17 cellular contexts compared by ENCODE assay signal in the genomic region with DNA sequence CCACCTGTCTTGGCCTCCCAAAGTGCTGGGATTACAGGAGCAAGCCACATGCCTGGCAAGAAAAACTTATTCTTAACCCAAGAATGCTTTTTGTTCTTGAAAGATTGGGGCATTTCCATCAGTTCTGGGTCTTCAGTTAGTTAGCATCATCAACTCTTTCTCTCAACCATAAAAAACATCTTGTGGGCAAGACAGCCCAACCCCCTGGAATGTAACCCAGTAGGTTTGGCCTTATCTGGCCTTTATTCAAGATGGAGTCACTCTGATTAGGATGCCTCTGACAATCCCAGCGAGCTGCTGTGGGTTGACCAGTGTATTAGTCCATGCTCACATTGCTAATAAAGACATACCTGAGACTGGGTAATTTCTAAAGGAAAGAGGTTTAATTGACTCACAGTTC. TPM values are rescaled to one million over a fixed set of nuclear protein-coding genes. Genes with fewer than 3 reads are reported as not detected.
DNase-seq lines count a peak whose midpoint lies in the region; ATAC-seq and TF ChIP-seq lines count a peak whose summit lies in the region.
"Had no signal": no experiment of that assay in that cellular context is flagged by ENCODE, and none has a peak within 500 bp of the region (broad histone marks: within the 10 kb centered on the region; RNA-seq: fewer than 3 reads in every experiment).

No MANE protein-coding gene starts in this region.

- H3K4me1 Mint-ChIP-seq in GM23338 (peaks cover 23% of the 10 kb centered on the region), type B pancreatic cell (ENCODE audit: unreplicated experiment) (peaks cover 16% of the 10 kb centered on the region)

- H3K36me3 ChIP-seq in GM23338 (ENCODE audit: insufficient read depth) (no peaks in the 10 kb centered on the region), osteoblast (ENCODE audit: insufficient read depth, low read length) (no peaks in the 10 kb centered on the region)

- peak; percentile 27 for DNase-seq in AG09319 (ENCODE audit: extremely low read depth, low read depth)
- no peak for DNase-seq in GM23338 (ENCODE audit: low spot score)
- DNase-seq in astrocyte of the hippocampus (ENCODE audit: low read depth, low spot score): peak; percentile 81
- DNase-seq in osteoblast (ENCODE audit: insufficient read length, low spot score, missing footprints): peak; percentile 76
- no peak for DNase-seq in activated CD4-positive, alpha-beta T cell treated with anti-CD3 and anti-CD28 coated beads, Interleukin-2, amount 50 U/mL, for 1 hour
- no peak for DNase-seq in activated CD4-positive, alpha-beta T cell treated with anti-CD3 and anti-CD28 coated beads for 48 hours
- DNase-seq in type B pancreatic cell (ENCODE audit: extremely low spot score, unreplicated experiment): no peak
- no peak for DNase-seq in GM10248 (ENCODE audit: extremely low spot score)
- DNase-seq: CD4-positive, CD25-positive, alpha-beta regulatory T cell; DMS79; KG1; NCI-H1436; NCI-H2029 treated with DMSO at 0.1 percent for 48 hours; NCI-H774; RPMI8226 had no signal

- H3K9me3 ChIP-seq in osteoblast (ENCODE audit: low read depth, low read length): no peaks in the 10 kb centered on the region

- no peak for TF ChIP-seq CTCF in AG09319 (IDR thresholded peaks at IDR 0.05; ENCODE audit: low read depth, low read length)
- TF ChIP-seq CTCF in GM23338 (conservative IDR thresholded peaks at IDR 0.05; ENCODE audit: low read depth in 2 of 2): no peak
- TF ChIP-seq CTCF in osteoblast (IDR thresholded peaks at IDR 0.05; ENCODE audit: extremely low read depth, low read depth, low read length): no peak
- no peak for TF ChIP-seq CTCF in type B pancreatic cell (conservative IDR thresholded peaks at IDR 0.05)
- TF ChIP-seq CTCF in GM10248 (IDR thresholded peaks at IDR 0.05; ENCODE audit: control extremely low read depth, extremely low read depth, low read depth, missing control alignments): no peak

- ATAC-seq in GM23338: no peak

- H3K9me2 ChIP-seq in GM23338 (ENCODE audit: insufficient read depth): peaks cover 8% of the 10 kb centered on the region; the same call in 1 of the 2 replicates

- no peaks in the 10 kb centered on the region for H3K9me3 Mint-ChIP-seq in GM23338
- no peaks in the 10 kb centered on the region for H3K9me3 Mint-ChIP-seq in type B pancreatic cell

- H3K27ac Mint-ChIP-seq in GM23338 (no peak overlapping the region), type B pancreatic cell (no peak overlapping the region)
- H3K27ac Mint-ChIP-seq: CD4-positive, CD25-positive, alpha-beta regulatory T cell had no signal

- H3K4me3 Mint-ChIP-seq in GM23338: no peak overlapping the region
- no peak overlapping the region for H3K4me3 Mint-ChIP-seq in type B pancreatic cell
- H3K4me3 Mint-ChIP-seq: CD4-positive, CD25-positive, alpha-beta regulatory T cell had no signal

- H2AFZ ChIP-seq in GM23338: 0 out of 2 replicates have a peak overlapping the region, but pooled peaks have one; percentile 43
- H2AFZ ChIP-seq in osteoblast (ENCODE audit: low read length): no peak overlapping the region

- no peak overlapping the region for H3K4me3 ChIP-seq in GM23338
- H3K4me3 ChIP-seq in osteoblast (ENCODE audit: insufficient read depth, low read length): no peak overlapping the region

- H3F3A ChIP-seq in GM23338 (replicated peaks; ENCODE audit: low read depth): no peaks in the 10 kb centered on the region

- H3K4me1 ChIP-seq in GM23338 (ENCODE audit: insufficient read depth) (peaks cover 2% of the 10 kb centered on the region; the same call in 1 of the 2 replicates), osteoblast (ENCODE audit: insufficient read depth, low read length) (peaks cover 37% of the 10 kb centered on the region)

- H3K4me2 ChIP-seq in GM23338 (no peak overlapping the region), osteoblast (ENCODE audit: insufficient read depth, low read length) (no peak overlapping the region)

- no peaks in the 10 kb centered on the region for H3K79me2 ChIP-seq in GM23338 (replicated peaks; ENCODE audit: insufficient read depth)
- no peaks in the 10 kb centered on the region for H3K79me2 ChIP-seq in osteoblast (ENCODE audit: insufficient read depth, low read length)

- CTCF ChIA-PET in GM10248 (lab: Yijun Ruan, JAX): no interaction called here

- H3K27ac ChIP-seq in GM23338 (ENCODE audit: low read depth): no peak overlapping the region
- no peak overlapping the region for H3K27ac ChIP-seq in osteoblast (ENCODE audit: low read depth, low read length)

- H3K27me3 ChIP-seq in GM23338 (ENCODE audit: insufficient read depth): no peaks in the 10 kb centered on the region
- H3K27me3 ChIP-seq in osteoblast (ENCODE audit: insufficient read depth, low read length): no peaks in the 10 kb centered on the region

- POLR2A ChIA-PET in GM10248 (lab: Yijun Ruan, JAX): no interaction called here

- H3K36me3 Mint-ChIP-seq in GM23338 (ENCODE audit: low read depth): no peaks in the 10 kb centered on the region
- no peaks in the 10 kb centered on the region for H3K36me3 Mint-ChIP-seq in type B pancreatic cell
- H3K36me3 Mint-ChIP-seq: CD4-positive, CD25-positive, alpha-beta regulatory T cell had no signal

- H3K27me3 Mint-ChIP-seq in GM23338 (ENCODE audit: insufficient read depth, low read depth, poor library complexity) (no peaks in the 10 kb centered on the region), type B pancreatic cell (peaks cover 6% of the 10 kb centered on the region)

- H4K20me1 ChIP-seq in GM23338 (replicated peaks; ENCODE audit: insufficient read depth) (no peaks in the 10 kb centered on the region), osteoblast (ENCODE audit: insufficient read depth, low read length) (no peaks in the 10 kb centered on the region)

TF ChIP-seq in GM23338, 12 proteins besides CTCF, POLR2A, EP300 and RAD21 (continues in another document):
- TF ChIP-seq, protein P1, sequence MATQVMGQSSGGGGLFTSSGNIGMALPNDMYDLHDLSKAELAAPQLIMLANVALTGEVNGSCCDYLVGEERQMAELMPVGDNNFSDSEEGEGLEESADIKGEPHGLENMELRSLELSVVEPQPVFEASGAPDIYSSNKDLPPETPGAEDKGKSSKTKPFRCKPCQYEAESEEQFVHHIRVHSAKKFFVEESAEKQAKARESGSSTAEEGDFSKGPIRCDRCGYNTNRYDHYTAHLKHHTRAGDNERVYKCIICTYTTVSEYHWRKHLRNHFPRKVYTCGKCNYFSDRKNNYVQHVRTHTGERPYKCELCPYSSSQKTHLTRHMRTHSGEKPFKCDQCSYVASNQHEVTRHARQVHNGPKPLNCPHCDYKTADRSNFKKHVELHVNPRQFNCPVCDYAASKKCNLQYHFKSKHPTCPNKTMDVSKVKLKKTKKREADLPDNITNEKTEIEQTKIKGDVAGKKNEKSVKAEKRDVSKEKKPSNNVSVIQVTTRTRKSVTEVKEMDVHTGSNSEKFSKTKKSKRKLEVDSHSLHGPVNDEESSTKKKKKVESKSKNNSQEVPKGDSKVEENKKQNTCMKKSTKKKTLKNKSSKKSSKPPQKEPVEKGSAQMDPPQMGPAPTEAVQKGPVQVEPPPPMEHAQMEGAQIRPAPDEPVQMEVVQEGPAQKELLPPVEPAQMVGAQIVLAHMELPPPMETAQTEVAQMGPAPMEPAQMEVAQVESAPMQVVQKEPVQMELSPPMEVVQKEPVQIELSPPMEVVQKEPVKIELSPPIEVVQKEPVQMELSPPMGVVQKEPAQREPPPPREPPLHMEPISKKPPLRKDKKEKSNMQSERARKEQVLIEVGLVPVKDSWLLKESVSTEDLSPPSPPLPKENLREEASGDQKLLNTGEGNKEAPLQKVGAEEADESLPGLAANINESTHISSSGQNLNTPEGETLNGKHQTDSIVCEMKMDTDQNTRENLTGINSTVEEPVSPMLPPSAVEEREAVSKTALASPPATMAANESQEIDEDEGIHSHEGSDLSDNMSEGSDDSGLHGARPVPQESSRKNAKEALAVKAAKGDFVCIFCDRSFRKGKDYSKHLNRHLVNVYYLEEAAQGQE (IDR thresholded peaks at IDR 0.05; ENCODE audit: unreplicated experiment): no peak
- TF ChIP-seq ZNF114 (CRISPR knock-in tag; IDR thresholded peaks at IDR 0.05) (no peak), ZNF331 (CRISPR knock-in tag; IDR thresholded peaks at IDR 0.05; ENCODE audit: low read depth) (no peak)

RNA-seq across cellular contexts. Expression of a gene that starts 9.2 kb away (rescaled TPM):
- total RNA-seq in GM23338 (2014; rRNA removed; shearing (Covaris generic)): 14.7 and 15.1 TPM in 2 replicates
- 5.8 and 6.5 TPM in 2 replicates for polyA plus RNA-seq in GM23338 (2016; fragmentation: Nextera tagmentation; extraction: Ambion mirVana)
- total RNA-seq in osteoblast (14.1 and 17.4 TPM in 2 replicates), type B pancreatic cell (ENCODE audit: low replicate concordance) (19.5 and 20.7 TPM in 2 replicates)

RNA-seq across cellular contexts. Expression of a gene that starts 26.5 kb away (rescaled TPM):
- total RNA-seq in GM23338 (2014; rRNA removed; shearing (Covaris generic)): 9.0 and 10.8 TPM in 2 replicates
- polyA plus RNA-seq in GM23338 (2016; fragmentation: Nextera tagmentation; extraction: Ambion mirVana): 2.7 and 3.3 TPM in 2 replicates
- total RNA-seq in osteoblast (39.4 and 41.5 TPM in 2 replicates), type B pancreatic cell (ENCODE audit: low replicate concordance) (0.43 and 1.4 TPM in 2 replicates)
- total RNA-seq: CD4-positive, CD25-positive, alpha-beta regulatory T cell; G401; NCI-H460 had no signal
- polyA plus RNA-seq: CD4-positive, CD25-positive, alpha-beta regulatory T cell had no signal

RNA-seq across cellular contexts. Expression of a gene that starts 58.7 kb away (rescaled TPM):
- total RNA-seq in GM23338 (2014; rRNA removed; shearing (Covaris generic)): not detected in 2 replicates
- not detected in 2 replicates for polyA plus RNA-seq in GM23338 (2016; fragmentation: Nextera tagmentation; extraction: Ambion mirVana)
- total RNA-seq in osteoblast (not detected in 2 replicates), type B pancreatic cell (ENCODE audit: low replicate concordance) (not detected in 2 replicates)
- total RNA-seq: CD4-positive, CD25-positive, alpha-beta regulatory T cell; G401; NCI-H460 had no signal

Comparison
In these comparisons a context has a peak if more than half of its experiments do, and no peak if none do; other contexts are left out.
1. DNase-seq: peak in AG09319 (single experiment), astrocyte of the hippocampus (single experiment) and osteoblast (single experiment); none in GM23338 (single experiment), activated CD4-positive, alpha-beta T cell treated with anti-CD3 and anti-CD28 coated beads, Interleukin-2, amount 50 U/mL, for 1 hour (single experiment), activated CD4-positive, alpha-beta T cell treated with anti-CD3 and anti-CD28 coated beads for 48 hours (single experiment), type B pancreatic cell (single experiment) and GM10248 (single experiment).